ENCODE assay signal across 18 cellular contexts in genomic region chr14:22596354-22596879, GRCh38. TPM values are rescaled to one million over a fixed set of nuclear protein-coding genes. Genes with fewer than 3 reads are reported as not detected.
DNase-seq lines count a peak whose midpoint lies in the region; ATAC-seq, FAIRE-seq and TF ChIP-seq lines count a peak whose summit lies in the region.
"Had no signal": no experiment of that assay in that cellular context is flagged by ENCODE, and none has a peak within 500 bp of the region (broad histone marks: within the 10 kb centered on the region; RNA-seq: fewer than 3 reads in every experiment).

No MANE protein-coding gene starts in this region.

- peaks cover 0 to 15% (median 0%) of the 10 kb centered on the region in 3 donors for H3K36me3 Mint-ChIP-seq in CD8-positive, alpha-beta memory T cell
- no peaks in the 10 kb centered on the region for H3K36me3 Mint-ChIP-seq in immature natural killer cell

- H3K4me3 Mint-ChIP-seq in CD8-positive, alpha-beta memory T cell: peak overlapping the region in 4 of 7 donors; percentile 19 to 93 (median 52)
- H3K4me3 Mint-ChIP-seq in immature natural killer cell: peak overlapping the region in 4 of 5 donors; percentile 5 to 44 (median 27)

- H3K79me2 ChIP-seq in HepG2 (ENCODE audit: insufficient read depth, low read length): peaks cover 11% of the 10 kb centered on the region
- peaks cover 9% of the 10 kb centered on the region for H3K79me2 ChIP-seq in smooth muscle cell (ENCODE audit: low read depth)

- H3K9ac ChIP-seq in HepG2 (ENCODE audit: insufficient read depth, low read depth, low read length) (no peak overlapping the region), smooth muscle cell (ENCODE audit: low read depth) (no peak overlapping the region)

- H3K4me2 ChIP-seq in HepG2 (ENCODE audit: low read depth, low read length): peak overlapping the region; percentile 94; the same call in 1 of the 2 replicates
- H3K4me2 ChIP-seq in smooth muscle cell: no peak overlapping the region

- no peak for DNase-seq in HepG2 (ENCODE audit: low spot score)
- DNase-seq in right lobe of liver: no peak
- no peak for DNase-seq in CD8-positive, alpha-beta memory T cell
- DNase-seq in immature natural killer cell: no peak
- DNase-seq in activated CD4-positive, alpha-beta T cell treated with anti-CD3 and anti-CD28 coated beads, Interleukin-2, amount 50 U/mL, for 1 hour: no peak
- DNase-seq in smooth muscle cell (lab: John Stamatoyannopoulos, UW; ENCODE audit: unreplicated experiment): no peak
- DNase-seq: DMS79 had no signal

- H4K20me1 ChIP-seq in HepG2 (ENCODE audit: insufficient read depth, low read length): no peaks in the 10 kb centered on the region
- H4K20me1 ChIP-seq in smooth muscle cell (ENCODE audit: low read depth): no peaks in the 10 kb centered on the region

- TF ChIP-seq EP300 in HepG2 (IDR thresholded peaks at IDR 0.05; ENCODE audit: low read depth in 2 of 2, low read length in 2 of 2) (no peak), HepG2 (CRISPR knock-in tag; IDR thresholded peaks at IDR 0.05; ENCODE audit: borderline replicate concordance) (no peak)

- H3K27ac Mint-ChIP-seq in CD8-positive, alpha-beta memory T cell: peak overlapping the region in 1 of 8 donors; percentile 47
- H3K27ac Mint-ChIP-seq in immature natural killer cell: peak overlapping the region in 1 of 6 donors; percentile 16
- H3K27ac Mint-ChIP-seq: CD14-positive monocyte had no signal

- H3K27me3 Mint-ChIP-seq in CD8-positive, alpha-beta memory T cell: peaks cover 0 to 7% of the 10 kb centered on the region in 2 donors
- peaks cover 3 to 17% (median 4%) of the 10 kb centered on the region in 3 donors for H3K27me3 Mint-ChIP-seq in immature natural killer cell (ENCODE audit: low read depth in 3 of 3)

- no peak for TF ChIP-seq POLR2A in HepG2 (IDR thresholded peaks at IDR 0.05; ENCODE audit: insufficient read depth in 1 of 2, low read depth in 2 of 2, low read length in 2 of 2)
- TF ChIP-seq POLR2A in right lobe of liver (IDR thresholded peaks at IDR 0.05): no peak

- H2AFZ ChIP-seq in HepG2 (ENCODE audit: low read length) (no peak overlapping the region), smooth muscle cell (ENCODE audit: low read depth) (no peak overlapping the region)

- no peak for FAIRE-seq in HepG2 (lab: Jason Lieb, UNC)
- FAIRE-seq: A549, GM12878, GM18507, H1, HTR-8/SVneo had no signal

- WGBS in HepG2 (ENCODE audit: low lambda C conversion rate): 64% methylated on average over 3 of the region's 3 CpGs
- WGBS in right lobe of liver (ENCODE audit: insufficient coverage, low coverage, low lambda C conversion rate, missing lambda C conversion rate): 93% methylated on average over 2 of the region's 3 CpGs
- WGBS in smooth muscle cell (ENCODE audit: low lambda C conversion rate): 84% methylated on average over 3 of the region's 3 CpGs

- H3K27me3 ChIP-seq in HepG2 (ENCODE audit: control insufficient read depth in 1 of 2, insufficient read depth in 2 of 2, low read length in 2 of 2): peaks cover 0 to 21% of the 10 kb centered on the region in 2 experiments; a peak in 2 of 5 replicates
- no peaks in the 10 kb centered on the region for H3K27me3 ChIP-seq in right lobe of liver
- H3K27me3 ChIP-seq in CD8-positive, alpha-beta memory T cell (ENCODE audit: insufficient read depth, low read length, poor library complexity, severe bottlenecking): no peaks in the 10 kb centered on the region
- H3K27me3 ChIP-seq in smooth muscle cell (ENCODE audit: low read depth): no peaks in the 10 kb centered on the region

- peaks cover 34% of the 10 kb centered on the region for H3K4me1 ChIP-seq in HepG2 (ENCODE audit: insufficient read depth, low read length)
- H3K4me1 ChIP-seq in right lobe of liver: peaks cover 0 to 20% (median 4%) of the 10 kb centered on the region in 4 donors
- H3K4me1 ChIP-seq in CD8-positive, alpha-beta memory T cell (ENCODE audit: insufficient read depth, low read length): peaks cover 10% of the 10 kb centered on the region
- H3K4me1 ChIP-seq in smooth muscle cell (ENCODE audit: low read depth): peaks cover 4% of the 10 kb centered on the region

- no peaks in the 10 kb centered on the region for H3K9me3 Mint-ChIP-seq in CD8-positive, alpha-beta memory T cell
- no peaks in the 10 kb centered on the region for H3K9me3 Mint-ChIP-seq in immature natural killer cell
- H3K9me3 Mint-ChIP-seq: CD14-positive monocyte had no signal

- ATAC-seq in HepG2 (no peak), right lobe of liver (no peak), GM18517 (IDR thresholded peaks at IDR 0.05; ENCODE audit: unreplicated experiment) (no peak)
- ATAC-seq: A549, GM12878 had no signal

- in situ Hi-C loops in HepG2 (cut with HindIII; ENCODE audit: extremely low pct_ligation_motif_present, low pct_unique_long_range_greater_than_20kb): loop anchor here (25.0 kb wide), 1 partner anchor 1516 kb away; the partner anchor contains the start of genes DCAF11 and NRL

- peaks cover 24 to 39% (median 36%) of the 10 kb centered on the region in 3 donors for H3K4me1 Mint-ChIP-seq in CD8-positive, alpha-beta memory T cell
- H3K4me1 Mint-ChIP-seq in immature natural killer cell: peaks cover 32 to 37% of the 10 kb centered on the region in 2 donors

- peaks cover 0 to under 1% of the 10 kb centered on the region in 2 experiments; a peak in 2 of 5 replicates for H3K36me3 ChIP-seq in HepG2 (replicated peaks in 1 of 2; ENCODE audit: control insufficient read depth in 1 of 2, insufficient read depth in 2 of 2, low read length in 2 of 2)
- peaks cover 0 to under 1% (median under 1%) of the 10 kb centered on the region in 4 donors for H3K36me3 ChIP-seq in right lobe of liver
- H3K36me3 ChIP-seq in CD8-positive, alpha-beta memory T cell (ENCODE audit: insufficient read depth, low read length): no peaks in the 10 kb centered on the region
- no peaks in the 10 kb centered on the region for H3K36me3 ChIP-seq in smooth muscle cell (ENCODE audit: low read depth)
- H3K36me3 ChIP-seq: HAP-1 had no signal

- TF ChIP-seq RAD21 in HepG2 (CRISPR knock-in tag; IDR thresholded peaks at IDR 0.05): no peak

- POLR2A ChIA-PET in HepG2 (lab: Yijun Ruan, JAX): interaction anchor here (1.3 to 3.3 kb wide), 4 partner anchors 14 to 386 kb away, joined by 3 to 18 read pairs (median 10); partner anchors contain the start of genes AJUBA and OXA1L
- POLR2A ChIA-PET in CD8-positive, alpha-beta memory T cell (lab: Charles Lee): no interaction called here

- BruUV-seq in HepG2 (replicated peaks; lab: Mats Ljungman, UMichigan): no TSS peak

- intact Hi-C loops in HepG2 (cut with micrococcal nuclease; ENCODE audit: unreplicated experiment) (loop anchor here (5.0 kb wide), 1 partner anchor 411 kb away; no protein-coding TSS in a partner anchor), right lobe of liver (cut with DNase I) (no loop called here)

- H3K27ac ChIP-seq in HepG2 (ENCODE audit: extremely low read length, insufficient read depth, low read length) (no peak overlapping the region), right lobe of liver (no peak overlapping the region), smooth muscle cell (ENCODE audit: low read depth) (no peak overlapping the region)
- H3K27ac ChIP-seq in CD8-positive, alpha-beta memory T cell (ENCODE audit: low read depth, low read length): no peak overlapping the region

- no peaks in the 10 kb centered on the region for H3F3A ChIP-seq in smooth muscle cell (ENCODE audit: low read depth)

- TF ChIP-seq CTCF in HepG2 (CRISPR knock-in tag; IDR thresholded peaks at IDR 0.05): no peak
- no peak for TF ChIP-seq CTCF in right lobe of liver (IDR thresholded peaks at IDR 0.05)
- TF ChIP-seq CTCF in smooth muscle cell (IDR thresholded peaks at IDR 0.05; ENCODE audit: borderline replicate concordance, insufficient read depth, poor library complexity, severe bottlenecking): no peak

- H3K9me3 ChIP-seq in HepG2 (ENCODE audit: low read length) (no peaks in the 10 kb centered on the region), right lobe of liver (no peaks in the 10 kb centered on the region), smooth muscle cell (replicated peaks; ENCODE audit: low read depth) (no peaks in the 10 kb centered on the region)
- H3K9me3 ChIP-seq in CD8-positive, alpha-beta memory T cell (ENCODE audit: low read length): no peaks in the 10 kb centered on the region
- H3K9me3 ChIP-seq: A549, HAP-1 had no signal

- CTCF ChIA-PET in HepG2 (lab: Yijun Ruan, JAX; ENCODE audit: low intra/inter-chr PET ratio, low total read pairs): no interaction called here
- CTCF ChIA-PET in CD8-positive, alpha-beta memory T cell (lab: Charles Lee): interaction anchor here (6.5 kb wide), 1 partner anchor 26 kb away, joined by 37 read pairs; no protein-coding TSS in a partner anchor

- H3K4me3 ChIP-seq in HepG2 (replicated peaks in 1 of 3; ENCODE audit: insufficient read depth in 1 of 3, low read depth in 2 of 3, low read length in 3 of 3): no peak overlapping the region
- no peak overlapping the region for H3K4me3 ChIP-seq in right lobe of liver
- H3K4me3 ChIP-seq in CD8-positive, alpha-beta memory T cell (ENCODE audit: low read length): no peak overlapping the region
- H3K4me3 ChIP-seq in smooth muscle cell: no peak overlapping the region
- H3K4me3 ChIP-seq: A549, GM12878, HAP-1 had no signal

RNA-seq across cellular contexts. Expression of gene ABHD4, which starts 1.7 kb away (rescaled TPM):
- total RNA-seq in HepG2 (2016; rRNA removed; fragmentation: Illumina TruSeq; extraction: Trizol): 16.1 and 22.8 TPM in 2 replicates
- 1.9 and 2.6 TPM in 2 replicates for total RNA-seq in HepG2 (2016; cell fraction: cytosol; rRNA removed; fragmentation: Illumina TruSeq; extraction: Trizol; ENCODE audit: low read depth)
- 13.5 and 23.6 TPM in 2 replicates for total RNA-seq in HepG2 (2016; cell fraction: insoluble cytoplasmic fraction; rRNA removed; fragmentation: Illumina TruSeq; extraction: Trizol)
- total RNA-seq in HepG2 (2016; cell fraction: membrane; rRNA removed; fragmentation: Illumina TruSeq; extraction: Trizol): 5.5 and 6.1 TPM in 2 replicates
- total RNA-seq in HepG2 (2016; cell fraction: nucleus; rRNA removed; fragmentation: Illumina TruSeq; extraction: Trizol): 15.3 and 18.4 TPM in 2 replicates
- 47.5 and 48.1 TPM in 2 replicates for polyA plus RNA-seq in HepG2 (2011; rRNA removed)
- 40.5 and 42.2 TPM in 2 replicates for polyA plus RNA-seq in HepG2 (2011; cell fraction: cytosol; rRNA removed)
- 28.4 and 31.8 TPM in 2 replicates for polyA plus RNA-seq in HepG2 (2011; cell fraction: nucleus; rRNA removed)
- polyA plus RNA-seq in HepG2 (2012): 28.4 and 31.9 TPM in 2 replicates
- polyA plus RNA-seq in HepG2 (2016; cell fraction: cytosol; fragmentation: Illumina TruSeq; extraction: Trizol; ENCODE audit: low read depth): 4.3 and 5.4 TPM in 2 replicates
- 31.7 and 36.0 TPM in 2 replicates for polyA plus RNA-seq in HepG2 (2016; cell fraction: insoluble cytoplasmic fraction; fragmentation: Illumina TruSeq; extraction: Trizol; ENCODE audit: low read depth)
- 10.4 and 12.8 TPM in 2 replicates for polyA plus RNA-seq in HepG2 (2016; cell fraction: membrane; fragmentation: Illumina TruSeq; extraction: Trizol; ENCODE audit: low read depth)
- 27.4 and 28.0 TPM in 2 replicates for polyA plus RNA-seq in HepG2 (2016; cell fraction: nucleus; fragmentation: Illumina TruSeq; extraction: Trizol; ENCODE audit: insufficient read depth, low read depth)
- polyA minus RNA-seq in HepG2 (2011; rRNA and poly(A)+ RNA removed; ENCODE audit: low replicate concordance): 45.6 and 63.5 TPM in 2 replicates
- 14.6 and 19.0 TPM in 2 replicates for polyA minus RNA-seq in HepG2 (2011; cell fraction: cytosol; rRNA and poly(A)+ RNA removed)
- 26.9 and 36.6 TPM in 2 replicates for polyA minus RNA-seq in HepG2 (2011; cell fraction: nucleus; rRNA and poly(A)+ RNA removed)
- 10 to 100 TPM; 12.7 to 38.1 (median 18.5) TPM for total RNA-seq in right lobe of liver
- total RNA-seq in CD8-positive, alpha-beta memory T cell: 10 to 100 TPM in 1 of 2 experiments, 1 to 10 TPM in 1; 8.4 to 11.4 TPM
- 13.7 TPM for polyA plus RNA-seq in CD8-positive, alpha-beta memory T cell
- 10 to 100 TPM; 16.2 to 37.5 (median 30.8) TPM for polyA plus RNA-seq in immature natural killer cell
- total RNA-seq in smooth muscle cell: 9.7 and 10.5 TPM in 2 replicates
- 13.9 and 24.1 TPM in 2 replicates for polyA plus RNA-seq in smooth muscle cell

RNA-seq across cellular contexts. Expression of gene DAD1, which starts 7.4 kb away (rescaled TPM):
- total RNA-seq in HepG2 (2016; rRNA removed; fragmentation: Illumina TruSeq; extraction: Trizol) (385 and 558 TPM in 2 replicates), right lobe of liver (100 to 1,000 TPM; 107 to 249 (median 133) TPM), smooth muscle cell (473 and 533 TPM in 2 replicates)
- 148 and 149 TPM in 2 replicates for total RNA-seq in HepG2 (2016; cell fraction: cytosol; rRNA removed; fragmentation: Illumina TruSeq; extraction: Trizol; ENCODE audit: low read depth)
- 449 and 577 TPM in 2 replicates for total RNA-seq in HepG2 (2016; cell fraction: insoluble cytoplasmic fraction; rRNA removed; fragmentation: Illumina TruSeq; extraction: Trizol)
- total RNA-seq in HepG2 (2016; cell fraction: membrane; rRNA removed; fragmentation: Illumina TruSeq; extraction: Trizol): 133 and 150 TPM in 2 replicates
- total RNA-seq in HepG2 (2016; cell fraction: nucleus; rRNA removed; fragmentation: Illumina TruSeq; extraction: Trizol): 382 and 439 TPM in 2 replicates
- polyA plus RNA-seq in HepG2 (2011; rRNA removed) (508 and 626 TPM in 2 replicates), immature natural killer cell (100 to 1,000 TPM; 602 to 622 (median 602) TPM), smooth muscle cell (519 and 571 TPM in 2 replicates)
- polyA plus RNA-seq in HepG2 (2011; cell fraction: cytosol; rRNA removed): 1,110 and 1,232 TPM in 2 replicates
- polyA plus RNA-seq in HepG2 (2011; cell fraction: nucleus; rRNA removed): 187 and 222 TPM in 2 replicates
- polyA plus RNA-seq in HepG2 (2012): 327 and 493 TPM in 2 replicates
- 141 and 152 TPM in 2 replicates for polyA plus RNA-seq in HepG2 (2016; cell fraction: cytosol; fragmentation: Illumina TruSeq; extraction: Trizol; ENCODE audit: low read depth)
- polyA plus RNA-seq in HepG2 (2016; cell fraction: insoluble cytoplasmic fraction; fragmentation: Illumina TruSeq; extraction: Trizol; ENCODE audit: low read depth): 395 and 434 TPM in 2 replicates
- 122 and 125 TPM in 2 replicates for polyA plus RNA-seq in HepG2 (2016; cell fraction: membrane; fragmentation: Illumina TruSeq; extraction: Trizol; ENCODE audit: low read depth)
- polyA plus RNA-seq in HepG2 (2016; cell fraction: nucleus; fragmentation: Illumina TruSeq; extraction: Trizol; ENCODE audit: insufficient read depth, low read depth): 602 and 624 TPM in 2 replicates
- 261 and 460 TPM in 2 replicates for polyA minus RNA-seq in HepG2 (2011; rRNA and poly(A)+ RNA removed; ENCODE audit: low replicate concordance)
- 132 TPM in 2 replicates for polyA minus RNA-seq in HepG2 (2011; cell fraction: cytosol; rRNA and poly(A)+ RNA removed)
- polyA minus RNA-seq in HepG2 (2011; cell fraction: nucleus; rRNA and poly(A)+ RNA removed): 79.2 and 94.7 TPM in 2 replicates
- total RNA-seq in CD8-positive, alpha-beta memory T cell: 100 to 1,000 TPM; 329 to 353 TPM
- 622 TPM for polyA plus RNA-seq in CD8-positive, alpha-beta memory T cell

RNA-seq across cellular contexts. Expression of gene OR6J1, which starts 47.7 kb away (rescaled TPM):
- total RNA-seq in HepG2 (2016; rRNA removed; fragmentation: Illumina TruSeq; extraction: Trizol): not detected in 2 replicates
- not detected in 2 replicates for total RNA-seq in HepG2 (2016; cell fraction: cytosol; rRNA removed; fragmentation: Illumina TruSeq; extraction: Trizol; ENCODE audit: low read depth)
- total RNA-seq in HepG2 (2016; cell fraction: insoluble cytoplasmic fraction; rRNA removed; fragmentation: Illumina TruSeq; extraction: Trizol): not detected in 2 replicates
- total RNA-seq in HepG2 (2016; cell fraction: membrane; rRNA removed; fragmentation: Illumina TruSeq; extraction: Trizol): not detected in 2 replicates
- not detected in 2 replicates for total RNA-seq in HepG2 (2016; cell fraction: nucleus; rRNA removed; fragmentation: Illumina TruSeq; extraction: Trizol)
- polyA plus RNA-seq in HepG2 (2011; rRNA removed): not detected in 2 replicates
- not detected in 2 replicates for polyA plus RNA-seq in HepG2 (2011; cell fraction: cytosol; rRNA removed)
- not detected in 2 replicates for polyA plus RNA-seq in HepG2 (2011; cell fraction: nucleus; rRNA removed)
- not detected in 2 replicates for polyA plus RNA-seq in HepG2 (2012)
- not detected in 2 replicates for polyA plus RNA-seq in HepG2 (2016; cell fraction: cytosol; fragmentation: Illumina TruSeq; extraction: Trizol; ENCODE audit: low read depth)
- not detected in 2 replicates for polyA plus RNA-seq in HepG2 (2016; cell fraction: insoluble cytoplasmic fraction; fragmentation: Illumina TruSeq; extraction: Trizol; ENCODE audit: low read depth)
- polyA plus RNA-seq in HepG2 (2016; cell fraction: membrane; fragmentation: Illumina TruSeq; extraction: Trizol; ENCODE audit: low read depth): not detected in 2 replicates
- not detected in 2 replicates for polyA plus RNA-seq in HepG2 (2016; cell fraction: nucleus; fragmentation: Illumina TruSeq; extraction: Trizol; ENCODE audit: insufficient read depth, low read depth)
- polyA minus RNA-seq in HepG2 (2011; rRNA and poly(A)+ RNA removed; ENCODE audit: low replicate concordance): not detected in 2 replicates
- not detected in 2 replicates for polyA minus RNA-seq in HepG2 (2011; cell fraction: cytosol; rRNA and poly(A)+ RNA removed)
- not detected in 2 replicates for polyA minus RNA-seq in HepG2 (2011; cell fraction: nucleus; rRNA and poly(A)+ RNA removed)
- not detected for total RNA-seq in right lobe of liver
- total RNA-seq in CD8-positive, alpha-beta memory T cell: not detected
- not detected for polyA plus RNA-seq in CD8-positive, alpha-beta memory T cell
- polyA plus RNA-seq in immature natural killer cell: not detected
- total RNA-seq in smooth muscle cell: 0.13 TPM in 1 of 2 replicates, not detected in the other
- polyA plus RNA-seq in smooth muscle cell: not detected in 2 replicates
- total RNA-seq: G401, GM12878, H1 had no signal
- polyA plus RNA-seq: A549, AG04450, BJ, CD14-positive monocyte, GM12878, H1 had no signal
